ENCODE assay signal across 1 cellular context in the genomic region with DNA sequence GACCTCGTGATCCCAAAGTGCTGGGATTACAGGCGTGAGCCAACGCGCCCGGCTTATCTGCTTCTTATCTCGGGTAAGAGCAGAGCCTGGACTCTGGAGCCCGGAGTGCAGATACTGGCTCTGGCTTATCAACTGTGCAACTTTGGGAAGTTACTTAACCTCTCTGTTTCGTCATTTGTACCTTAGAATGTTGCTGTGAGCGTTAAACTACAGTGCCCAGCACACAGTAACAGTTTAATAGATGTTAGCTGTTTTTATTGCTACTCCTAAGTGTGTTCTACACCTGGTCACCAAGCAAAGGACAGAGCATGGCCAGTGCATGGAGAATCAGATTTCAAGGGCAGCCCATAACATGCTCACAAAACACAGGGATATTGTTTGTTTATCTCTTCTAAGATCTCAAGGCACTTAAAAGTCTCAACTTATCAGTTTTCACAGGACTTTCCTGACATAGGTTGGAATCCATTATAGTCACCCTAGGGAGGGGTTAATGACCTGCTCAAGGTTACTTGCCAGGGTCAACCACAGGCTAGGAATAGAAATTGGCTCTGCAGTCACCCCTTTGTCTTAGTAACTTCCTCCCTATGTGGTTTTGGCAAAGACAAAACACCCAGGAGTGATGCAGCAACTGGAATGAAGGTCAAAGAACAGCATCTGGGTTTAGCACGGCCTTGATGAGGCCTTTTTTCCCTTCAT.
TF ChIP-seq lines count a peak whose summit lies in the region.

No MANE protein-coding gene starts in this region.

TF ChIP-seq in HepG2, 621 proteins besides CTCF, POLR2A, EP300 and RAD21 (continued from another document and continues in another):
- TF ChIP-seq, protein P1, sequence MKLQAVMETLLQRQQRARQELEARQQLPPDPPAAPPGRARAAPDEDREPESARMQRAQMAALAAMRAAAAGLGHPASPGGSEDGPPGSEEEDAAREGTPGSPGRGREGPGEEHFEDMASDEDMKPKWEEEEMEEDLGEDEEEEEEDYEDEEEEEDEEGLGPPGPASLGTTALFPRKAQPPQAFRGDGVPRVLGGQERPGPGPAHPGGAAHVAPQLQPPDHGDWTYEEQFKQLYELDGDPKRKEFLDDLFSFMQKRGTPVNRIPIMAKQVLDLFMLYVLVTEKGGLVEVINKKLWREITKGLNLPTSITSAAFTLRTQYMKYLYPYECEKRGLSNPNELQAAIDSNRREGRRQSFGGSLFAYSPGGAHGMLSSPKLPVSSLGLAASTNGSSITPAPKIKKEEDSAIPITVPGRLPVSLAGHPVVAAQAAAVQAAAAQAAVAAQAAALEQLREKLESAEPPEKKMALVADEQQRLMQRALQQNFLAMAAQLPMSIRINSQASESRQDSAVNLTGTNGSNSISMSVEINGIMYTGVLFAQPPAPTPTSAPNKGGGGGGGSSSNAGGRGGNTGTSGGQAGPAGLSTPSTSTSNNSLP (IDR thresholded peaks at IDR 0.05; ENCODE audit: low read depth, low read length) = no peak
- TF ChIP-seq YEATS4 (CRISPR knock-in tag; IDR thresholded peaks at IDR 0.05; ENCODE audit: borderline replicate concordance) = 0 out of 2 replicates have a peak, but pooled peaks have one; percentile 37
- TF ChIP-seq SATB2 (CRISPR knock-in tag; IDR thresholded peaks at IDR 0.05) = 0 out of 2 replicates have a peak, but pooled peaks have one; percentile 34
- peak; percentile 40; the same call in 1 of the 2 replicates for TF ChIP-seq SIX1 (CRISPR knock-in tag; IDR thresholded peaks at IDR 0.05; ENCODE audit: borderline replicate concordance)
- no peak for TF ChIP-seq TRAFD1 (CRISPR knock-in tag; IDR thresholded peaks at IDR 0.05; ENCODE audit: borderline replicate concordance)
- TF ChIP-seq PHF21A (CRISPR knock-in tag; IDR thresholded peaks at IDR 0.05) = 0 out of 2 replicates have a peak, but pooled peaks have one; percentile 18
- TF ChIP-seq RCOR2 (CRISPR knock-in tag; IDR thresholded peaks at IDR 0.05) = peak; percentile 94
- TF ChIP-seq, protein P2, sequence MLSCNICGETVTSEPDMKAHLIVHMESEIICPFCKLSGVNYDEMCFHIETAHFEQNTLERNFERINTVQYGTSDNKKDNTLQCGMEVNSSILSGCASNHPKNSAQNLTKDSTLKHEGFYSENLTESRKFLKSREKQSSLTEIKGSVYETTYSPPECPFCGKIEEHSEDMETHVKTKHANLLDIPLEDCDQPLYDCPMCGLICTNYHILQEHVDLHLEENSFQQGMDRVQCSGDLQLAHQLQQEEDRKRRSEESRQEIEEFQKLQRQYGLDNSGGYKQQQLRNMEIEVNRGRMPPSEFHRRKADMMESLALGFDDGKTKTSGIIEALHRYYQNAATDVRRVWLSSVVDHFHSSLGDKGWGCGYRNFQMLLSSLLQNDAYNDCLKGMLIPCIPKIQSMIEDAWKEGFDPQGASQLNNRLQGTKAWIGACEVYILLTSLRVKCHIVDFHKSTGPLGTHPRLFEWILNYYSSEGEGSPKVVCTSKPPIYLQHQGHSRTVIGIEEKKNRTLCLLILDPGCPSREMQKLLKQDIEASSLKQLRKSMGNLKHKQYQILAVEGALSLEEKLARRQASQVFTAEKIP (CRISPR knock-in tag; IDR thresholded peaks at IDR 0.05; ENCODE audit: borderline replicate concordance) = no peak
- TF ChIP-seq, protein P3, sequence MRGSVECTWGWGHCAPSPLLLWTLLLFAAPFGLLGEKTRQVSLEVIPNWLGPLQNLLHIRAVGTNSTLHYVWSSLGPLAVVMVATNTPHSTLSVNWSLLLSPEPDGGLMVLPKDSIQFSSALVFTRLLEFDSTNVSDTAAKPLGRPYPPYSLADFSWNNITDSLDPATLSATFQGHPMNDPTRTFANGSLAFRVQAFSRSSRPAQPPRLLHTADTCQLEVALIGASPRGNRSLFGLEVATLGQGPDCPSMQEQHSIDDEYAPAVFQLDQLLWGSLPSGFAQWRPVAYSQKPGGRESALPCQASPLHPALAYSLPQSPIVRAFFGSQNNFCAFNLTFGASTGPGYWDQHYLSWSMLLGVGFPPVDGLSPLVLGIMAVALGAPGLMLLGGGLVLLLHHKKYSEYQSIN (CRISPR knock-in tag; IDR thresholded peaks at IDR 0.05; ENCODE audit: borderline replicate concordance) = no peak
- TF ChIP-seq ZNF562 (CRISPR knock-in tag; IDR thresholded peaks at IDR 0.05; ENCODE audit: borderline replicate concordance) = no peak
- TF ChIP-seq, protein P4, sequence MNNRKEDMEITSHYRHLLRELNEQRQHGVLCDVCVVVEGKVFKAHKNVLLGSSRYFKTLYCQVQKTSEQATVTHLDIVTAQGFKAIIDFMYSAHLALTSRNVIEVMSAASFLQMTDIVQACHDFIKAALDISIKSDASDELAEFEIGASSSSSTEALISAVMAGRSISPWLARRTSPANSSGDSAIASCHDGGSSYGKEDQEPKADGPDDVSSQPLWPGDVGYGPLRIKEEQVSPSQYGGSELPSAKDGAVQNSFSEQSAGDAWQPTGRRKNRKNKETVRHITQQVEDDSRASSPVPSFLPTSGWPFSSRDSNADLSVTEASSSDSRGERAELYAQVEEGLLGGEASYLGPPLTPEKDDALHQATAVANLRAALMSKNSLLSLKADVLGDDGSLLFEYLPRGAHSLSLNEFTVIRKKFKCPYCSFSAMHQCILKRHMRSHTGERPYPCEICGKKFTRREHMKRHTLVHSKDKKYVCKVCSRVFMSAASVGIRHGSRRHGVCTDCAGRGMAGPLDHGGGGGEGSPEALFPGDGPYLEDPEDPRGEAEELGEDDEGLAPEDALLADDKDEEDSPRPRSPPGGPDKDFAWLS (CRISPR knock-in tag; IDR thresholded peaks at IDR 0.05; ENCODE audit: borderline replicate concordance) = no peak
- TF ChIP-seq, protein P5, sequence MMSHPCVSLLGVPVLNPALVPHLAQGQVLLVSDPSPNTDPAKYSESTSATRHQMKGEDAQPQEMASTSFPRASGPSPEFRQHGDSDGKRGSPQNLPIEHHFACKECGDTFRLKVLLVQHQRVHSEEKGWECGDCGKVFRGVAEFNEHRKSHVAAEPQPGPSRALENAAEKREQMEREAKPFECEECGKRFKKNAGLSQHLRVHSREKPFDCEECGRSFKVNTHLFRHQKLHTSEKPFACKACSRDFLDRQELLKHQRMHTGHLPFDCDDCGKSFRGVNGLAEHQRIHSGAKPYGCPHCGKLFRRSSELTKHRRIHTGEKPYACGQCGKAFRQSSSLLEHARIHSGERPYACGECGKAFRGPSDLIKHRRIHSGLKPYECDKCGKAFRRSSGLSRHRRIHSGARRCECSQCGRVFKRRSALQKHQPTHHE (CRISPR knock-in tag; IDR thresholded peaks at IDR 0.05; ENCODE audit: borderline replicate concordance) = peak; percentile 28; the same call in 1 of the 2 replicates
- TF ChIP-seq ZNF3 (CRISPR knock-in tag; IDR thresholded peaks at IDR 0.05) = no peak
- 0 out of 2 replicates have a peak, but pooled peaks have one; percentile 45 for TF ChIP-seq ZNF264 (CRISPR knock-in tag; IDR thresholded peaks at IDR 0.05)
- peak; percentile 18; the same call in 1 of the 2 replicates for TF ChIP-seq SAP130 (CRISPR knock-in tag; IDR thresholded peaks at IDR 0.05; ENCODE audit: low read depth)
- no peak for TF ChIP-seq ERF (CRISPR knock-in tag; IDR thresholded peaks at IDR 0.05)
- peak; percentile 76 for TF ChIP-seq HNF4A (CRISPR knock-in tag; IDR thresholded peaks at IDR 0.05)
- no peak for TF ChIP-seq HCFC1 (IDR thresholded peaks at IDR 0.05; ENCODE audit: low read depth, low read length)
- TF ChIP-seq KDM2A (CRISPR knock-in tag; IDR thresholded peaks at IDR 0.05; ENCODE audit: borderline replicate concordance, low read depth) = no peak
- TF ChIP-seq, protein P6, sequence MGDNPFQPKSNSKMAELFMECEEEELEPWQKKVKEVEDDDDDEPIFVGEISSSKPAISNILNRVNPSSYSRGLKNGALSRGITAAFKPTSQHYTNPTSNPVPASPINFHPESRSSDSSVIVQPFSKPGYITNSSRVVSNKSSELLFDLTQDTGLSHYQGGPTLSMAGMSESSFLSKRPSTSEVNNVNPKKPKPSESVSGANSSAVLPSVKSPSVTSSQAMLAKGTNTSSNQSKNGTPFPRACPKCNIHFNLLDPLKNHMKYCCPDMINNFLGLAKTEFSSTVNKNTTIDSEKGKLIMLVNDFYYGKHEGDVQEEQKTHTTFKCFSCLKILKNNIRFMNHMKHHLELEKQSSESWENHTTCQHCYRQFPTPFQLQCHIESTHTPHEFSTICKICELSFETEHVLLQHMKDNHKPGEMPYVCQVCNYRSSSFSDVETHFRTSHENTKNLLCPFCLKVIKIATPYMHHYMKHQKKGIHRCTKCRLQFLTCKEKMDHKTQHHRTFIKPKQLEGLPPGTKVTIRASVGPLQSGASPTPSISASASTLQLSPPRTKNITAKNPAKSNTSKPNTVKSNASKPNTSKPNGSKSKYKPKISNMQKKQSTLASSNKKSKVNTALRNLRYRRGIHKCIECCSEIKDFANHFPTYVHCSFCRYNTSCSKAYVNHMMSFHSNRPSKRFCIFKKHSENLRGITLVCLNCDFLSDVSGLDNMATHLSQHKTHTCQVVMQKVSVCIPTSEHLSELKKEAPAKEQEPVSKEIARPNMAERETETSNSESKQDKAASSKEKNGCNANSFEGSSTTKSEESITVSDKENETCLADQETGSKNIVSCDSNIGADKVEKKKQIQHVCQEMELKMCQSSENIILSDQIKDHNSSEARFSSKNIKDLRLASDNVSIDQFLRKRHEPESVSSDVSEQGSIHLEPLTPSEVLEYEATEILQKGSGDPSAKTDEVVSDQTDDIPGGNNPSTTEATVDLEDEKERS (CRISPR knock-in tag; IDR thresholded peaks at IDR 0.05) = 0 out of 2 replicates have a peak, but pooled peaks have one; percentile 29
- peak; percentile 81 for TF ChIP-seq ZFP36 (IDR thresholded peaks at IDR 0.05; ENCODE audit: borderline replicate concordance, low read depth, low read length, partially characterized antibody)
- peak; percentile 79; the same call in 1 of the 2 replicates for TF ChIP-seq REPIN1 (CRISPR knock-in tag; IDR thresholded peaks at IDR 0.05; ENCODE audit: borderline replicate concordance, low read depth)
- TF ChIP-seq PRDM10 (CRISPR knock-in tag; IDR thresholded peaks at IDR 0.05; ENCODE audit: low read depth) = peak; percentile 65; the same call in 1 of the 2 replicates
- peak; percentile 70; the same call in 1 of the 2 replicates for TF ChIP-seq SOX5 (CRISPR knock-in tag; IDR thresholded peaks at IDR 0.05; ENCODE audit: borderline replicate concordance)
- peak; percentile 56; the same call in 1 of the 2 replicates for TF ChIP-seq CREM (IDR thresholded peaks at IDR 0.05)
- TF ChIP-seq CREM (CRISPR knock-in tag; IDR thresholded peaks at IDR 0.05) = no peak
- no peak for TF ChIP-seq BORCS8-MEF2B (CRISPR knock-in tag; IDR thresholded peaks at IDR 0.05)
- peak; percentile 94; the same call in 1 of the 2 replicates for TF ChIP-seq RXRA (CRISPR knock-in tag; IDR thresholded peaks at IDR 0.05)
- peak; percentile 94 for TF ChIP-seq RARA (CRISPR knock-in tag; IDR thresholded peaks at IDR 0.05)
- peak; percentile 49 for TF ChIP-seq HOXA3 (CRISPR knock-in tag; IDR thresholded peaks at IDR 0.05)
- TF ChIP-seq MEF2D (CRISPR knock-in tag; IDR thresholded peaks at IDR 0.05) = peak; percentile 66; the same call in 1 of the 2 replicates
- TF ChIP-seq TBP (CRISPR knock-in tag; IDR thresholded peaks at IDR 0.05) = no peak
- peak; percentile 28; the same call in 1 of the 2 replicates for TF ChIP-seq CBFB (CRISPR knock-in tag; IDR thresholded peaks at IDR 0.05)
- no peak for TF ChIP-seq ZNF333 (CRISPR knock-in tag; IDR thresholded peaks at IDR 0.05; ENCODE audit: borderline replicate concordance)
- TF ChIP-seq, protein P7, sequence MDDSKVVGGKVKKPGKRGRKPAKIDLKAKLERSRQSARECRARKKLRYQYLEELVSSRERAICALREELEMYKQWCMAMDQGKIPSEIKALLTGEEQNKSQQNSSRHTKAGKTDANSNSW (CRISPR knock-in tag; IDR thresholded peaks at IDR 0.05; ENCODE audit: borderline replicate concordance) = no peak
- peak; percentile 98 for TF ChIP-seq KDM1A (CRISPR knock-in tag; IDR thresholded peaks at IDR 0.05)
- peak; percentile 21; the same call in 1 of the 2 replicates for TF ChIP-seq HNF4G (IDR thresholded peaks at IDR 0.05; ENCODE audit: borderline replicate concordance, low read depth, low read length)
- TF ChIP-seq HNF4G (CRISPR knock-in tag; IDR thresholded peaks at IDR 0.05; ENCODE audit: borderline replicate concordance, low read depth) = no peak
- TF ChIP-seq ZNF274 (CRISPR knock-in tag; IDR thresholded peaks at IDR 0.05) = no peak
- TF ChIP-seq MED1 (CRISPR knock-in tag; IDR thresholded peaks at IDR 0.05) = peak; percentile 62
- 0 out of 2 replicates have a peak, but pooled peaks have one; percentile 13 for TF ChIP-seq ELF3 (CRISPR knock-in tag; IDR thresholded peaks at IDR 0.05)
- TF ChIP-seq EHMT2 (IDR thresholded peaks at IDR 0.05; ENCODE audit: borderline replicate concordance, low read depth, low read length) = no peak
- TF ChIP-seq GATA4 (IDR thresholded peaks at IDR 0.05; ENCODE audit: borderline replicate concordance, low read depth) = peak; percentile 77; the same call in 1 of the 2 replicates
- 0 out of 2 replicates have a peak, but pooled peaks have one; percentile 23 for TF ChIP-seq KAT8 (CRISPR knock-in tag; IDR thresholded peaks at IDR 0.05)
- peak; percentile 80 for TF ChIP-seq ISL2 (CRISPR knock-in tag; IDR thresholded peaks at IDR 0.05)
